In genomic region chr4:84028340-84028739, GRCh38 we compare ENCODE assay signal across 16 cellular contexts.
"Had no signal": no experiment of that assay in that cellular context is flagged by ENCODE, and none has a peak within 500 bp of the region (broad histone marks: within the 10 kb centered on the region; RNA-seq: fewer than 3 reads in every experiment).

No MANE protein-coding gene starts in this region.

- H3K4me1 ChIP-seq: esophagus squamous epithelium, left ventricle myocardium inferior, spleen, tibial artery, vagina had no signal

- H3K4me3 Mint-ChIP-seq: activated CD8-positive, alpha-beta memory T cell treated with anti-CD3 and anti-CD28 coated beads, Interleukin-2, amount 10 ng/mL, durations not matched to agents 7 days and 5 days; activated naive CD8-positive, alpha-beta T cell treated with anti-CD3 and anti-CD28 coated beads, Interleukin-2, amount 10 ng/mL, durations not matched to agents 7 days and 5 days; activated T-cell treated with anti-CD3 and anti-CD28 coated beads, Interleukin-2, amount 50 U/mL, for 4 hours; stimulated activated memory B cell treated with anti-CD40 and anti-IgM and Interleukin-4, amounts not matched to agents 10 μg/mL and 1 μg/mL and 100 μg/mL, for 72 hours had no signal

- H3K36me3 ChIP-seq: esophagus squamous epithelium, left ventricle myocardium inferior, spleen, tibial artery, vagina had no signal

- H3K27ac ChIP-seq: dorsolateral prefrontal cortex, esophagus squamous epithelium, left ventricle myocardium inferior, spleen, tibial artery, vagina had no signal

- H3K27me3 ChIP-seq: esophagus squamous epithelium, spleen, tibial artery, vagina had no signal

- H3K4me3 ChIP-seq: dorsolateral prefrontal cortex, esophagus squamous epithelium, left ventricle myocardium inferior, spleen, tibial artery, vagina had no signal

- H3K27me3 Mint-ChIP-seq: activated CD8-positive, alpha-beta memory T cell treated with anti-CD3 and anti-CD28 coated beads, Interleukin-2, amount 10 ng/mL, durations not matched to agents 7 days and 5 days; stimulated activated memory B cell treated with anti-CD40 and anti-IgM and Interleukin-4, amounts not matched to agents 10 μg/mL and 1 μg/mL and 100 μg/mL, for 72 hours had no signal

- DNase-seq: activated CD4-positive, alpha-beta T cell treated with anti-CD3 and anti-CD28 coated beads for 1 hour; activated CD4-positive, alpha-beta T cell treated with anti-CD3 and anti-CD28 coated beads, Interleukin-2, amount 50 U/mL, for 48 hours; activated CD8-positive, alpha-beta memory T cell treated with anti-CD3 and anti-CD28 coated beads, Interleukin-2, amount 10 ng/mL, durations not matched to agents 7 days and 5 days; activated gamma-delta T cell; activated naive CD8-positive, alpha-beta T cell treated with anti-CD3 and anti-CD28 coated beads, Interleukin-2, amount 10 ng/mL, durations not matched to agents 7 days and 5 days; activated T-cell treated with anti-CD3 and anti-CD28 coated beads, Interleukin-2, amount 50 U/mL, for 4 hours; aorta; dorsolateral prefrontal cortex; esophagus squamous epithelium; left ventricle myocardium inferior; spleen; stimulated activated CD4-positive, alpha-beta T cell treated with anti-CD3 and anti-CD28 coated beads, Interleukin-1b, Interleukin-23, amount 100 ng/mL, for 48 hours; tibial artery had no signal

- H3K9me3 Mint-ChIP-seq: activated naive CD8-positive, alpha-beta T cell treated with anti-CD3 and anti-CD28 coated beads, Interleukin-2, amount 10 ng/mL, durations not matched to agents 7 days and 5 days had no signal

- H3K27ac Mint-ChIP-seq: activated CD8-positive, alpha-beta memory T cell treated with anti-CD3 and anti-CD28 coated beads, Interleukin-2, amount 10 ng/mL, durations not matched to agents 7 days and 5 days; activated naive CD8-positive, alpha-beta T cell treated with anti-CD3 and anti-CD28 coated beads, Interleukin-2, amount 10 ng/mL, durations not matched to agents 7 days and 5 days; stimulated activated memory B cell treated with anti-CD40 and anti-IgM and Interleukin-4, amounts not matched to agents 10 μg/mL and 1 μg/mL and 100 μg/mL, for 72 hours had no signal

- H3K36me3 Mint-ChIP-seq: activated CD8-positive, alpha-beta memory T cell treated with anti-CD3 and anti-CD28 coated beads, Interleukin-2, amount 10 ng/mL, durations not matched to agents 7 days and 5 days; activated naive CD8-positive, alpha-beta T cell treated with anti-CD3 and anti-CD28 coated beads, Interleukin-2, amount 10 ng/mL, durations not matched to agents 7 days and 5 days; stimulated activated memory B cell treated with anti-CD40 and anti-IgM and Interleukin-4, amounts not matched to agents 10 μg/mL and 1 μg/mL and 100 μg/mL, for 72 hours had no signal

- H3K9me3 ChIP-seq: esophagus squamous epithelium, vagina had no signal

- ATAC-seq: activated CD8-positive, alpha-beta memory T cell treated with anti-CD3 and anti-CD28 coated beads, Interleukin-2, amount 10 ng/mL, durations not matched to agents 7 days and 5 days; activated T-cell treated with anti-CD3 and anti-CD28 coated beads, Interleukin-2, amount 50 U/mL, for 4 hours; sciatic nerve; stimulated activated memory B cell treated with anti-CD40 and anti-IgM and Interleukin-4, amounts not matched to agents 10 μg/mL and 1 μg/mL and 100 μg/mL, for 72 hours had no signal

- H3K4me1 Mint-ChIP-seq: activated CD8-positive, alpha-beta memory T cell treated with anti-CD3 and anti-CD28 coated beads, Interleukin-2, amount 10 ng/mL, durations not matched to agents 7 days and 5 days; activated naive CD8-positive, alpha-beta T cell treated with anti-CD3 and anti-CD28 coated beads, Interleukin-2, amount 10 ng/mL, durations not matched to agents 7 days and 5 days; stimulated activated memory B cell treated with anti-CD40 and anti-IgM and Interleukin-4, amounts not matched to agents 10 μg/mL and 1 μg/mL and 100 μg/mL, for 72 hours had no signal
